8 cellular contexts compared by ENCODE assay signal in the genomic region with DNA sequence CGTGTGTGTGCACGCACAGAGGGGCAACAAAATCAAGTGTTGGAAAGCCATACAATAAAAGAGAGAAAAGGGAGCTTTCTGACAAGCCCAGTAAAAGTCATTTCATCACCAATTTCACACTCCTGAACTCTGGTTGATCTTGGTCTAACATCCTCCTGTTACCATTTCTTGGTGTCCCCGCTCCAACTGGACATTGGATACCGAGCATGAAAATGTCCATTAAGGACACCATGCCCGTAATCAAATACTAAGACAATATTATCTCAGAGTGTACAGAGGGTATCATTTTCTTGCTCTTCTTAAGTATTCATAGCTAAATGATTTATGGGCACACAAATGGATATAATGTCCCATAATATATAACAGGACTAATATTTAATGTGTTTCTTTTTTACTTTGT.
"Had no signal": no experiment of that assay in that cellular context is flagged by ENCODE, and none has a peak within 500 bp of the region (broad histone marks: within the 10 kb centered on the region; RNA-seq: fewer than 3 reads in every experiment).

No MANE protein-coding gene starts in this region.

- H3K27ac ChIP-seq: GM23248 had no signal

- H3K4me3 Mint-ChIP-seq: GM23338, H9, HFFc6 had no signal

- H3K4me2 ChIP-seq: GM23338 had no signal

- DNase-seq: GM23248, GOT3, H7, H9, HCEC 1CT, HFFc6 had no signal

- H3K4me1 ChIP-seq: HAP-1 had no signal

- H2AFZ ChIP-seq: GM23248, GM23338 had no signal

- H3K4me3 ChIP-seq: GM23248, GM23338, HAP-1 had no signal

- H3K9me3 ChIP-seq: HAP-1 had no signal

- H3K36me3 ChIP-seq: HAP-1 had no signal

- H3K4me1 Mint-ChIP-seq: GM23338 had no signal

- H3K9me3 Mint-ChIP-seq: GM23338, H9, HFFc6 had no signal

- H3K27ac Mint-ChIP-seq: GM23338, H9, HFFc6 had no signal
